Comparison of ENCODE assay signal across 1 cellular context in the genomic region with DNA sequence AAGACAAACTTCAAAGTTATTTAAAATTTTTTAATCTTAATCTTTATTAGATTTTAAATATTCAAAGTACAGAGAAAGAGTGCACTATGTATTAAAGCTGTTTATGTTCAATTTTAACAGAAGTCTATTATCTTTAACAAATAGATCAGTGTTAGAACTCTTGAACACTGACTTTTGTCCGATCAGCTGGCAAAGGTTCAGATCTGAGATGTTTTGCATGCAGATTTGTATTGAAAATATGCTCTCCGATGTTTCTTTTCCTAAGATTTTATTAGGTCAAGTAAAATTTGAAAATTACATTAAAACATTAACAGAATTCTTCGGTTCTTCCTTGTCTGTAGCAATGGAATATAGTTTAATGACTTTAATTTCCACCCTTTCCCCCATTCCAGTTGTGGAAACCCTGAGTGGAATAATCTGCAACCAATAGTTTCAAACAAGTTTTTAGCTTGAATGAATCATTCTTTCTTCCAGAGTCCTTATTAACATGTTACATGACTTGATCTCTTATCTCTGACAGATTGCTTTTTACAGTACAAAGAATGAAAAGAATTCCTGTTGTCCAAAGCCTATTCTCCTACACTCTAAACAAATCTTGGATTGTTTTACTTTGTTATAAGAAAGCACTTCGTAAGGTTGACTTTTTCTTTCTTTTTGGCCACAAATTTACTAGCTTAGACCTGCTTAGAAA.
TF ChIP-seq lines count a peak whose summit lies in the region.

No MANE protein-coding gene starts in this region.

TF ChIP-seq in IMR-90, 13 proteins besides CTCF, POLR2A, EP300 and RAD21 (continued from another document):
- TF ChIP-seq FOS (IDR thresholded peaks at IDR 0.05; ENCODE audit: low read depth, low read length) (no peak), RCOR1 (IDR thresholded peaks at IDR 0.05; ENCODE audit: insufficient replicate concordance, low read length) (no peak), SMC3 (IDR thresholded peaks at IDR 0.05; ENCODE audit: low read depth, low read length) (no peak), CHD1 (IDR thresholded peaks at IDR 0.05; ENCODE audit: low read depth, low read length) (no peak), BHLHE40 (IDR thresholded peaks at IDR 0.05; ENCODE audit: low read depth, low read length) (no peak), MAFK (IDR thresholded peaks at IDR 0.05; ENCODE audit: low read depth, low read length) (no peak), NFE2L2 (IDR thresholded peaks at IDR 0.05; ENCODE audit: low read depth, low read length) (no peak)
